In genomic region chr7:151089893-151090730, GRCh38 we compare ENCODE assay signal across 9 cellular contexts. TPM values are rescaled to one million over a fixed set of nuclear protein-coding genes. Genes with fewer than 3 reads are reported as not detected.
A peak's percentile ranks its signal among the peaks of the same experiment; 100 is the strongest.
DNase-seq lines count a peak whose midpoint lies in the region; ATAC-seq and TF ChIP-seq lines count a peak whose summit lies in the region.
"Had no signal": no experiment of that assay in that cellular context is flagged by ENCODE, and none has a peak within 500 bp of the region (broad histone marks: within the 10 kb centered on the region; RNA-seq: fewer than 3 reads in every experiment).

No MANE protein-coding gene starts in this region.

- no peak for ATAC-seq in heart right ventricle
- no peak for ATAC-seq in left cardiac atrium
- ATAC-seq in GM21381 (IDR thresholded peaks at IDR 0.05; ENCODE audit: unreplicated experiment) = no peak

- no peaks in the 10 kb centered on the region for H3K36me3 Mint-ChIP-seq in neural crest cell (ENCODE audit: low read depth)

- no peaks in the 10 kb centered on the region for H3K27me3 ChIP-seq in heart right ventricle
- no peaks in the 10 kb centered on the region for H3K27me3 ChIP-seq in esophagus (ENCODE audit: control insufficient read depth in 1 of 2, insufficient read depth in 2 of 2, low read length in 2 of 2)
- H3K27me3 ChIP-seq in vagina = no peaks in the 10 kb centered on the region

- H3K4me1 ChIP-seq in heart right ventricle (peaks cover 23 to 73% (median 55%) of the 10 kb centered on the region in 9 donors), esophagus (ENCODE audit: control insufficient read depth in 2 of 2, insufficient read depth in 2 of 2, low read length in 1 of 2) (peaks cover 10 to 15% of the 10 kb centered on the region in 2 donors), vagina (peaks cover 73% of the 10 kb centered on the region)

- H3K4me3 ChIP-seq in heart right ventricle (peak overlapping the region in 8 of 10 donors; percentile 71 to 88 (median 80)), esophagus (ENCODE audit: low read depth in 1 of 2, low read length in 2 of 2) (no peak overlapping the region), vagina (peak overlapping the region; percentile 80 to 82)

- WGBS in heart right ventricle, 2 donors = 69 to 72% methylated on average over 22 of the region's 22 CpGs
- WGBS in esophagus, 2 donors = 72 to 76% methylated on average over 20 to 22 of the region's 22 CpGs

- no peaks in the 10 kb centered on the region for H3K9me3 Mint-ChIP-seq in neural crest cell

- no peaks in the 10 kb centered on the region for H3K9me3 ChIP-seq in heart right ventricle
- no peaks in the 10 kb centered on the region for H3K9me3 ChIP-seq in esophagus (ENCODE audit: control insufficient read depth in 2 of 2, insufficient read depth in 1 of 2, low read depth in 1 of 2, low read length in 1 of 2)
- H3K9me3 ChIP-seq in vagina = no peaks in the 10 kb centered on the region

- in situ Hi-C loops in GM13976 (cut with MboI; ENCODE audit: low sequenced_read_pairs, unreplicated experiment) = no loop called here

- H3K36me3 ChIP-seq in heart right ventricle (peaks cover 0 to 14% (median 0%) of the 10 kb centered on the region in 9 donors), esophagus (ENCODE audit: control insufficient read depth in 2 of 2, insufficient read depth in 2 of 2, low read length in 1 of 2) (no peaks in the 10 kb centered on the region), vagina (no peaks in the 10 kb centered on the region)

- intact Hi-C loops in heart right ventricle (cut with DNase I) = loop anchor here in 1 of 10 donors (5.0 kb wide), 1 partner anchor 63 kb away; the partner anchor contains the start of gene ABCB8
- intact Hi-C loops in left cardiac atrium (cut with DNase I) = no loop called here
- intact Hi-C loops in vagina (cut with DNase I) = no loop called here

- TF ChIP-seq POLR2A in vagina (IDR thresholded peaks at IDR 0.05) = no peak

- H3K27ac Mint-ChIP-seq in neural crest cell (ENCODE audit: unreplicated experiment) = peak overlapping the region; percentile 95

- DNase-seq in heart right ventricle (no peak), left cardiac atrium (no peak), neural crest cell (ENCODE audit: low read depth, low spot score) (no peak), vagina (ENCODE audit: extremely low spot score in 2 of 2) (no peak), SW480 (ENCODE audit: low spot score) (no peak), GM13976 (ENCODE audit: low spot score) (no peak)
- DNase-seq: activated CD4-positive, alpha-beta T cell treated with anti-CD3 and anti-CD28 coated beads for 4 hours had no signal

- H3K4me3 Mint-ChIP-seq in neural crest cell = peak overlapping the region; percentile 92

- peaks cover 3% of the 10 kb centered on the region for H3K27me3 Mint-ChIP-seq in neural crest cell (ENCODE audit: low read depth)

- H3K27ac ChIP-seq in heart right ventricle (peak overlapping the region; percentile 81 to 94 (median 89)), esophagus (ENCODE audit: low read depth in 2 of 2, low read length in 1 of 2) (peak overlapping the region; percentile 75 to 84), vagina (peak overlapping the region; percentile 89)

- TF ChIP-seq CTCF in heart right ventricle (IDR thresholded peaks at IDR 0.05) (no peak), neural crest cell (conservative IDR thresholded peaks at IDR 0.05) (no peak), vagina (IDR thresholded peaks at IDR 0.05) (no peak), GM13976 (IDR thresholded peaks at IDR 0.05; ENCODE audit: borderline replicate concordance, control extremely low read depth, extremely low read depth, insufficient read depth, missing control alignments) (no peak)

- H3K4me1 Mint-ChIP-seq in neural crest cell = peaks cover 33% of the 10 kb centered on the region

RNA-seq across cellular contexts. Expression of gene AGAP3, which starts 3.8 kb away (rescaled TPM):
- total RNA-seq in heart right ventricle (10 to 100 TPM; 40.5 to 93.4 (median 50.3) TPM), left cardiac atrium (10 to 100 TPM; 53.0 to 61.5 TPM), neural crest cell (128 and 139 TPM in 2 replicates), vagina (98.2 TPM)
- polyA plus RNA-seq in heart right ventricle (10 to 100 TPM; 40.2 to 67.5 TPM), esophagus (10 to 100 TPM; 60.8 to 98.8 TPM)

RNA-seq across cellular contexts. Expression of gene TMUB1, which starts 6.8 kb away (rescaled TPM):
- total RNA-seq in heart right ventricle = 10 to 100 TPM; 18.5 to 40.3 (median 23.4) TPM
- 10 to 100 TPM; 79.4 to 88.2 TPM for polyA plus RNA-seq in heart right ventricle
- 10 to 100 TPM; 36.3 to 37.9 TPM for total RNA-seq in left cardiac atrium
- 10 to 100 TPM; 33.4 to 64.2 TPM for polyA plus RNA-seq in esophagus
- 44.9 and 46.5 TPM in 2 replicates for total RNA-seq in neural crest cell
- total RNA-seq in vagina = 40.3 TPM

RNA-seq across cellular contexts. Expression of gene FASTK, which starts 9.5 kb away (rescaled TPM):
- total RNA-seq in heart right ventricle (100 to 1,000 TPM in 1 of 10 donors, 10 to 100 TPM in 9; 65.0 to 107 (median 75.6) TPM), left cardiac atrium (10 to 100 TPM; 62.9 to 73.2 TPM), neural crest cell (82.4 and 86.1 TPM in 2 replicates), vagina (60.2 TPM)
- polyA plus RNA-seq in heart right ventricle (100 to 1,000 TPM in 1 of 2 donors, 10 to 100 TPM in 1; 82.7 to 246 TPM), esophagus (100 to 1,000 TPM in 1 of 2 donors, 10 to 100 TPM in 1; 80.0 to 144 TPM)

RNA-seq across cellular contexts. Expression of gene SLC4A2, which starts 30.7 kb away (rescaled TPM):
- total RNA-seq in heart right ventricle (10 to 100 TPM; 36.0 to 80.5 (median 47.6) TPM), left cardiac atrium (100 to 1,000 TPM in 1 of 2 donors, 10 to 100 TPM in 1; 71.6 to 107 TPM), neural crest cell (139 and 141 TPM in 2 replicates), vagina (66.5 TPM)
- polyA plus RNA-seq in heart right ventricle (100 to 1,000 TPM; 101 to 109 TPM), esophagus (10 to 100 TPM; 35.7 to 45.5 TPM)

RNA-seq across cellular contexts. Expression of gene CDK5, which starts 32.4 kb away (rescaled TPM):
- total RNA-seq in heart right ventricle = 10 to 100 TPM in 1 of 10 donors, 1 to 10 TPM in 9; 5.2 to 11.3 (median 7.8) TPM
- polyA plus RNA-seq in heart right ventricle = 1 to 10 TPM; 5.0 to 7.7 TPM
- total RNA-seq in left cardiac atrium = 1 to 10 TPM; 5.1 to 7.8 TPM
- polyA plus RNA-seq in esophagus = 1 to 10 TPM; 5.2 to 9.7 TPM
- total RNA-seq in neural crest cell = 38.9 TPM in 2 replicates
- 4.2 TPM for total RNA-seq in vagina

Comparison
In these comparisons a context has a peak if more than half of its experiments do, and no peak if none do; other contexts are left out.
1. H3K4me3 ChIP-seq: peak in heart right ventricle (8 of 10) and vagina (2 of 2); none in esophagus (0 of 2).
2. Peak in every context shown above with its lines, with median percentiles within 50 percentile points of each other: H3K27ac ChIP-seq.